Comparison of ENCODE assay signal across 15 cellular contexts in the genomic region with DNA sequence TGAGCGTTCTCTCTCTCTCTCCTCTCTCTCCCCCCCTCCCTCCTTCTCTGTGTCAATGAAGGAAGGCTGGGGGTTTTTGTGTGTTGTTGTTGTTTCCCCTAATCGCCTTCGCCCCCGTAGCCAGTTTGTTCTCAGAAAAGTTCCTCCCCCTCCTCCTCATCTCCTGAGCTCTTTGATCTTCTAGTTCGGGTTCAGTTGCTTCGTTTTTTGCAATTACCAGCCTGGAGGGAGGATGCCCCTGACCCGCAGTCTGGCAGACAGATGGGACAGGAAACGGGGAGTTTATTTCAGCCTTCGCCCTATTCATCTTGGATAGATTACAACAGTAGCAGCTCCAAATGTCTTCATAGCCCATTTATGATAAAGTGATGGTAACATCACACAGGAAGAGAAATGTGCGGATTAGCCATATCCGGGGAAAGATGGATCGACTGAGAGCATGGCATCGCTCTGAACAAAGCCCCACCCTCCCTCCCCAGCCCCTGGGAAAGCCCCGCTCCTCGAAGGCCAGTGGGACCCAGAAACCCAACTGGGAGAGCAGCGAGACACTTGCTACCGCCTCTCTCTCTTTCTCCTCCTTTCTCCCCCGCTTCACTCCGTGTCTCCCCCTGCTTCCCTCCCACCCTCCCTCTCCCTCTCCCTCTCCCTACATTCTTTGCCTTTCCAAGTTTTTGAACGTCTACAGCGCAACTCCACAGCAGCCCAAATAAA.
DNase-seq lines count a peak whose midpoint lies in the region; ATAC-seq and TF ChIP-seq lines count a peak whose summit lies in the region.
"Had no signal": no experiment of that assay in that cellular context is flagged by ENCODE, and none has a peak within 500 bp of the region (broad histone marks: within the 10 kb centered on the region; RNA-seq: fewer than 3 reads in every experiment).

No MANE protein-coding gene starts in this region.

- H3K27me3 ChIP-seq in muscle layer of colon (ENCODE audit: control insufficient read depth in 1 of 2, insufficient read depth in 2 of 2, low read length in 2 of 2), result peaks cover 6 to 14% of the 10 kb centered on the region in 2 donors
- H3K27me3 ChIP-seq in upper lobe of right lung, result no peaks in the 10 kb centered on the region
- H3K27me3 ChIP-seq: right lobe of liver, SJCRH30 had no signal

- peaks cover 23% of the 10 kb centered on the region for H3K4me1 ChIP-seq in muscle layer of colon (ENCODE audit: insufficient read depth, low read length)
- H3K4me1 ChIP-seq in upper lobe of right lung, result peaks cover 28% of the 10 kb centered on the region
- H3K4me1 ChIP-seq: right lobe of liver had no signal

- H3K4me1 Mint-ChIP-seq in activated naive CD4-positive, alpha-beta T cell treated with anti-CD3 and anti-CD28 coated beads, Interleukin-2, amount 50 U/mL, for 24 hours, result peaks cover 11% of the 10 kb centered on the region
- H3K4me1 Mint-ChIP-seq in activated naive CD4-positive, alpha-beta T cell treated with anti-CD3 and anti-CD28 coated beads for 36 hours (ENCODE audit: low read depth), result peaks cover 21% of the 10 kb centered on the region

- H3K36me3 ChIP-seq in muscle layer of colon (ENCODE audit: insufficient read depth, low read length), result no peaks in the 10 kb centered on the region
- no peaks in the 10 kb centered on the region for H3K36me3 ChIP-seq in upper lobe of right lung
- H3K36me3 ChIP-seq: right lobe of liver, SJCRH30 had no signal

- DNase-seq in activated naive CD4-positive, alpha-beta T cell treated with anti-CD3 and anti-CD28 coated beads for 36 hours, result no peak
- peak; percentile 32 for DNase-seq in choroid plexus epithelial cell (ENCODE audit: low read depth)
- no peak for DNase-seq in upper lobe of right lung
- DNase-seq in C1 segment of cervical spinal cord (lab: John Stamatoyannopoulos, UW), result no peak
- no peak for DNase-seq in hippocampal formation (lab: John Stamatoyannopoulos, UW)
- DNase-seq: activated CD4-positive, alpha-beta memory T cell treated with anti-CD3 and anti-CD28 coated beads for 36 hours; DMS53; NCI-H446 treated with DMSO at 0.1 percent for 48 hours; right lobe of liver had no signal

- peaks cover 4% of the 10 kb centered on the region for H3K27me3 Mint-ChIP-seq in activated naive CD4-positive, alpha-beta T cell treated with anti-CD3 and anti-CD28 coated beads, Interleukin-2, amount 50 U/mL, for 24 hours
- H3K27me3 Mint-ChIP-seq in activated naive CD4-positive, alpha-beta T cell treated with anti-CD3 and anti-CD28 coated beads for 36 hours (ENCODE audit: low read depth), result peaks cover 21% of the 10 kb centered on the region

- no peaks in the 10 kb centered on the region for H3K9me3 Mint-ChIP-seq in activated naive CD4-positive, alpha-beta T cell treated with anti-CD3 and anti-CD28 coated beads, Interleukin-2, amount 50 U/mL, for 24 hours
- H3K9me3 Mint-ChIP-seq in activated naive CD4-positive, alpha-beta T cell treated with anti-CD3 and anti-CD28 coated beads for 36 hours, result peaks cover 9% of the 10 kb centered on the region

- H3K4me3 Mint-ChIP-seq in activated naive CD4-positive, alpha-beta T cell treated with anti-CD3 and anti-CD28 coated beads, Interleukin-2, amount 50 U/mL, for 24 hours, result no peak overlapping the region
- no peak overlapping the region for H3K4me3 Mint-ChIP-seq in activated naive CD4-positive, alpha-beta T cell treated with anti-CD3 and anti-CD28 coated beads for 36 hours
- H3K4me3 Mint-ChIP-seq: activated CD4-positive, alpha-beta memory T cell treated with anti-CD3 and anti-CD28 coated beads for 36 hours had no signal

- no peaks in the 10 kb centered on the region for H3K9me3 ChIP-seq in muscle layer of colon (ENCODE audit: low read length)
- no peaks in the 10 kb centered on the region for H3K9me3 ChIP-seq in upper lobe of right lung
- H3K9me3 ChIP-seq: right lobe of liver, SJCRH30 had no signal

- ATAC-seq in upper lobe of right lung (no peak), HG02678 (IDR thresholded peaks at IDR 0.05; ENCODE audit: unreplicated experiment) (no peak)
- ATAC-seq: right lobe of liver had no signal

- H3K36me3 Mint-ChIP-seq in activated naive CD4-positive, alpha-beta T cell treated with anti-CD3 and anti-CD28 coated beads, Interleukin-2, amount 50 U/mL, for 24 hours, result no peaks in the 10 kb centered on the region
- H3K36me3 Mint-ChIP-seq in activated naive CD4-positive, alpha-beta T cell treated with anti-CD3 and anti-CD28 coated beads for 36 hours (ENCODE audit: low read depth), result no peaks in the 10 kb centered on the region
- H3K36me3 Mint-ChIP-seq: activated CD4-positive, alpha-beta memory T cell treated with anti-CD3 and anti-CD28 coated beads for 36 hours had no signal

- H3K27ac Mint-ChIP-seq in activated naive CD4-positive, alpha-beta T cell treated with anti-CD3 and anti-CD28 coated beads, Interleukin-2, amount 50 U/mL, for 24 hours, result peak overlapping the region; percentile 17
- no peak overlapping the region for H3K27ac Mint-ChIP-seq in activated naive CD4-positive, alpha-beta T cell treated with anti-CD3 and anti-CD28 coated beads for 36 hours
- H3K27ac Mint-ChIP-seq: activated CD4-positive, alpha-beta memory T cell treated with anti-CD3 and anti-CD28 coated beads for 36 hours had no signal

- H3K27ac ChIP-seq in muscle layer of colon (ENCODE audit: low read depth, low read length) (peak overlapping the region; percentile 84), upper lobe of right lung (peak overlapping the region; percentile 92)
- H3K27ac ChIP-seq: 22Rv1 had no signal

- H3K9ac ChIP-seq in muscle layer of colon (ENCODE audit: low read length), result no peak overlapping the region

- TF ChIP-seq CTCF in choroid plexus epithelial cell (conservative IDR thresholded peaks at IDR 0.05; ENCODE audit: low read depth, low read length) (no peak), upper lobe of right lung (IDR thresholded peaks at IDR 0.05) (no peak)

- intact Hi-C loops in activated naive CD4-positive, alpha-beta T cell treated with anti-CD3 and anti-CD28 coated beads for 36 hours (cut with micrococcal nuclease), result no loop called here
- intact Hi-C loops in upper lobe of right lung (cut with DNase I), result no loop called here

- no peak overlapping the region for H3K4me3 ChIP-seq in choroid plexus epithelial cell (ENCODE audit: low read depth, low read length)
- peak overlapping the region in 1 of 2 donors; percentile 31 for H3K4me3 ChIP-seq in muscle layer of colon (ENCODE audit: low read depth in 1 of 2, low read length in 2 of 2)
- H3K4me3 ChIP-seq in upper lobe of right lung, result no peak overlapping the region
- H3K4me3 ChIP-seq: lung, right lobe of liver had no signal

- CTCF ChIA-PET in activated naive CD4-positive, alpha-beta T cell treated with anti-CD3 and anti-CD28 coated beads for 36 hours (lab: Charles Lee), result interaction anchor here (0.8 kb wide), 1 partner anchor 240 kb away, joined by 3 read pairs; no protein-coding TSS in a partner anchor
